Comparison of ENCODE assay signal across 1 cellular context in the genomic region with DNA sequence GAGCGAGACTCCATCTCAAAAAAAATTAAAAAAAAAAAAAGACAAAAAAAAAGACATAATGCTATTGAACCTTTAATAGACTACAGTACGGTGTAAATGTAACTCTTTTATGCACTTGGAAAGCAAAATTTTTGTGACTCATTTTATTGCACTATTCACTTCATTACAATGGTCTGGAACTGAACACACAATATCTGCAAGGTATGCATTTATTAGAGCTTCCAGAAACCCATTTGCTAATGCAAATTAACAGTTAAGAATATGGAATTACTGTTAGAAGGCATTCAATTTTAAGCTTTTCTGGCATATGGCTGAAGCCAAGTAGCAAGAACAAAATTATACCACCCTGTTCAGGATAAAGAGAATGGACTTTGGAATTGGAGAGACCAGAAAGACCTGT.
TF ChIP-seq lines count a peak whose summit lies in the region.

No MANE protein-coding gene starts in this region.

TF ChIP-seq in A549, 52 proteins besides CTCF, POLR2A, EP300 and RAD21:
- TF ChIP-seq, protein P1, sequence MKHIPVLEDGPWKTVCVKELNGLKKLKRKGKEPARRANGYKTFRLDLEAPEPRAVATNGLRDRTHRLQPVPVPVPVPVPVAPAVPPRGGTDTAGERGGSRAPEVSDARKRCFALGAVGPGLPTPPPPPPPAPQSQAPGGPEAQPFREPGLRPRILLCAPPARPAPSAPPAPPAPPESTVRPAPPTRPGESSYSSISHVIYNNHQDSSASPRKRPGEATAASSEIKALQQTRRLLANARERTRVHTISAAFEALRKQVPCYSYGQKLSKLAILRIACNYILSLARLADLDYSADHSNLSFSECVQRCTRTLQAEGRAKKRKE (CRISPR knock-in tag; IDR thresholded peaks at IDR 0.05; ENCODE audit: low read depth): no peak
- peak; percentile 70 for TF ChIP-seq MAFK (IDR thresholded peaks at IDR 0.05; ENCODE audit: partially characterized antibody)
